In genomic region chr5:103291606-103292005, GRCh38 we compare ENCODE assay signal across 27 cellular contexts.
"Had no signal": no experiment of that assay in that cellular context is flagged by ENCODE, and none has a peak within 500 bp of the region (broad histone marks: within the 10 kb centered on the region; RNA-seq: fewer than 3 reads in every experiment).

No MANE protein-coding gene starts in this region.

- H3K9me3 ChIP-seq: gastrocnemius medialis, heart left ventricle, lower lobe of right lung, mucosa of descending colon, neutrophil, prostate gland, right atrium auricular region, suprapubic skin, thyroid gland, vagina had no signal

- H3K27ac ChIP-seq: epithelial cell of prostate, gastrocnemius medialis, heart left ventricle, hepatocyte, lower lobe of right lung, neutrophil, parathyroid adenoma, prostate gland, right atrium auricular region, suprapubic skin, thyroid gland, vagina had no signal

- H3K36me3 ChIP-seq: gastrocnemius medialis, heart left ventricle, lower lobe of right lung, neutrophil, prostate gland, right atrium auricular region, suprapubic skin, thyroid gland, vagina had no signal

- DNase-seq: cerebellar nuclear complex; effector CD8-positive, alpha-beta T cell; endodermal cell; foreskin fibroblast; gastrocnemius medialis; heart left ventricle; left colon; left ventricle myocardium superior; lower lobe of right lung; mucosa of descending colon; naive B cell; stimulated activated CD4-positive, alpha-beta T cell treated with anti-CD3 and anti-CD28 coated beads, Interleukin-4, amount 100 ng/mL, for 4 hours; stimulated activated naive CD8-positive, alpha-beta T cell treated with anti-CD3 and anti-CD28 coated beads, Interleukin-15, Interleukin-2, amounts not matched to agents 100 U/mL and 50 U/mL, for 24 hours; thyroid gland; trophoblast cell had no signal

- H3K4me3 ChIP-seq: gastrocnemius medialis, heart left ventricle, hepatocyte, lower lobe of right lung, mucosa of descending colon, prostate gland, right atrium auricular region, suprapubic skin, thyroid gland, vagina had no signal

- ATAC-seq: esophagus mucosa; gastrocnemius medialis; heart left ventricle; left colon; left ventricle myocardium superior; lower lobe of right lung; mucosa of descending colon; natural killer cell treated with Interleukin-12 subunit alpha and Interleukin-12 subunit beta and Interleukin-15 and Interleukin-18, amount 100 ng/mL, for 72 hours; sciatic nerve; stimulated activated memory B cell treated with anti-CD40 and anti-IgM and Interleukin-4, amounts not matched to agents 10 μg/mL and 1 μg/mL and 100 μg/mL, for 72 hours; stimulated activated naive CD8-positive, alpha-beta T cell treated with anti-CD3 and anti-CD28 coated beads, Interleukin-15, Interleukin-2, amounts not matched to agents 100 U/mL and 50 U/mL, for 24 hours had no signal

- H3K27me3 ChIP-seq: gastrocnemius medialis, heart left ventricle, hepatocyte, neutrophil, right atrium auricular region, suprapubic skin, thyroid gland, vagina had no signal

- H3K4me1 ChIP-seq: gastrocnemius medialis, lower lobe of right lung, prostate gland, right atrium auricular region, suprapubic skin, thyroid gland, vagina had no signal
